ENCODE assay signal across 8 cellular contexts in genomic region chr20:48827880-48828733, GRCh38. TPM values are rescaled to one million over a fixed set of nuclear protein-coding genes. Genes with fewer than 3 reads are reported as not detected.
DNase-seq lines count a peak whose midpoint lies in the region; ATAC-seq and TF ChIP-seq lines count a peak whose summit lies in the region.

PREX1 (minus strand) TSS chr20:48827999; CDS start chr20:48827860, 139 bp downstream.

- peak; percentile 21 for DNase-seq in AG09309 (ENCODE audit: low read depth)
- peak; percentile 90 for DNase-seq in PC-3
- DNase-seq in activated T-helper 1 cell treated with anti-CD3 and anti-CD28 coated beads, Interleukin-2, amount 50 U/mL, for 16 hours (ENCODE audit: low read depth in 1 of 2, low spot score in 1 of 2), result peak; percentile 66 to 76
- peak; percentile 86 for DNase-seq in fibroblast of pulmonary artery (ENCODE audit: low read depth)
- peak; percentile 78 for DNase-seq in stimulated activated naive CD4-positive, alpha-beta T cell treated with Interleukin-2 at 50 U/mL for 16 hours (lab: John Stamatoyannopoulos, UW)

- peak; percentile 57 for ATAC-seq in GM18909 (IDR thresholded peaks at IDR 0.05; ENCODE audit: poor library complexity, unreplicated experiment)
- ATAC-seq in HG03342 (IDR thresholded peaks at IDR 0.05; ENCODE audit: unreplicated experiment), result peak; percentile 41
- peak; percentile 70 for ATAC-seq in PC-3

- peak within 1 kb of the TSS; percentile 91 to 93 (median 92) for H3K4me3 Mint-ChIP-seq in nephron

- H3K79me2 ChIP-seq in PC-3 (ENCODE audit: low read length), result peaks cover 35% of the 10 kb centered on the region

- POLR2A ChIA-PET in PC-3 (lab: Charles Lee; ENCODE audit: unreplicated experiment), result no interaction called here

- CTCF ChIA-PET in PC-3 (lab: Charles Lee), result interaction anchor here (1.8 kb wide), 1 partner anchor 170 kb away, joined by 5 read pairs; no protein-coding TSS in a partner anchor

- peak within 1 kb of the TSS; percentile 87 for H3K4me2 ChIP-seq in PC-3 (ENCODE audit: low read length)

- H3K27ac ChIP-seq in PC-3 (ENCODE audit: low read length), result no peak within 1 kb of the TSS

- no peaks in the 10 kb centered on the region for H3K36me3 ChIP-seq in PC-3 (ENCODE audit: low read depth, low read length)

- TF ChIP-seq CTCF in AG09309 (IDR thresholded peaks at IDR 0.05; ENCODE audit: control insufficient read depth, insufficient read depth, low read depth, low read length, missing control alignments), result no peak
- no peak for TF ChIP-seq CTCF in PC-3 (conservative IDR thresholded peaks at IDR 0.05; ENCODE audit: low read depth, low read length)
- no peak for TF ChIP-seq CTCF in fibroblast of pulmonary artery (IDR thresholded peaks at IDR 0.05; ENCODE audit: low read length, missing control alignments)
- no peak for TF ChIP-seq CTCF in nephron (IDR thresholded peaks at IDR 0.05; ENCODE audit: unreplicated experiment in 3 of 3)

- peak within 1 kb of the TSS; percentile 83 for H2AFZ ChIP-seq in PC-3 (ENCODE audit: low read length)

- H3K9ac ChIP-seq in PC-3 (ENCODE audit: low read length), result peak within 1 kb of the TSS; percentile 41

- H4K20me1 ChIP-seq in PC-3 (ENCODE audit: low read length), result no peaks in the 10 kb centered on the region

- peak within 1 kb of the TSS; percentile 83 for H3K4me3 ChIP-seq in AG09309 (ENCODE audit: control insufficient read depth, low read depth, low read length)
- H3K4me3 ChIP-seq in PC-3 (ENCODE audit: low read length), result peak within 1 kb of the TSS; percentile 73
- H3K4me3 ChIP-seq in fibroblast of pulmonary artery (replicated peaks; ENCODE audit: low read depth, low read length), result peak within 1 kb of the TSS; percentile 76

- intact Hi-C loops in PC-3 (cut with micrococcal nuclease), result loop anchor here (10.0 kb wide), 1 partner anchor 113 kb away; no protein-coding TSS in a partner anchor

- H3F3A ChIP-seq in PC-3 (ENCODE audit: low read length, unreplicated experiment), result no peaks in the 10 kb centered on the region

- H3K27me3 ChIP-seq in PC-3 (ENCODE audit: low read length), result no peaks in the 10 kb centered on the region

- H3K9me2 ChIP-seq in PC-3 (replicated peaks; ENCODE audit: low read length), result no peaks in the 10 kb centered on the region

- H3K27ac Mint-ChIP-seq in nephron, result peak within 1 kb of the TSS; percentile 70 to 78 (median 72)

- no TSS peak for BruUV-seq in PC-3 (replicated peaks; lab: Mats Ljungman, UMichigan)

- no peaks in the 10 kb centered on the region for H3K9me3 Mint-ChIP-seq in nephron

- peaks cover 63% of the 10 kb centered on the region for H3K4me1 ChIP-seq in PC-3 (ENCODE audit: insufficient read depth, low read length)

- H3K9me3 ChIP-seq in PC-3 (ENCODE audit: low read length), result no peaks in the 10 kb centered on the region

- H3K4me1 Mint-ChIP-seq in nephron, result peaks cover 51% of the 10 kb centered on the region

- H3K27me3 Mint-ChIP-seq in nephron (ENCODE audit: low read depth), result peaks cover 56% of the 10 kb centered on the region

- no peaks in the 10 kb centered on the region for H3K36me3 Mint-ChIP-seq in nephron (ENCODE audit: low read depth)

RNA-seq across cellular contexts. Expression of gene PREX1, which starts in this region (rescaled TPM):
- total RNA-seq in PC-3 (2014; rRNA removed), result 18.9 and 22.1 TPM in 2 replicates

Comparison
In these comparisons a context has a peak if more than half of its experiments do, and no peak if none do; other contexts are left out.
1. DNase-seq: peak in every context shown above with its lines; median percentile 90 in PC-3; 86 in fibroblast of pulmonary artery; 78 in stimulated activated naive CD4-positive, alpha-beta T cell treated with Interleukin-2 at 50 U/mL for 16 hours; 71 in activated T-helper 1 cell treated with anti-CD3 and anti-CD28 coated beads, Interleukin-2, amount 50 U/mL, for 16 hours; 21 in AG09309.